Comparison of ENCODE assay signal across 11 cellular contexts in genomic region chr18:21295101-21295500, GRCh38. TPM values are rescaled to one million over a fixed set of nuclear protein-coding genes. Genes with fewer than 3 reads are reported as not detected.
"Had no signal": no experiment of that assay in that cellular context is flagged by ENCODE, and none has a peak within 500 bp of the region (broad histone marks: within the 10 kb centered on the region; RNA-seq: fewer than 3 reads in every experiment).

No MANE protein-coding gene starts in this region.

- ATAC-seq: HCT116, K562 had no signal

- H3K27ac ChIP-seq: GM23248 had no signal

- H3K4me3 ChIP-seq: GM23248, HAP-1, K562 had no signal

- H3K9me3 Mint-ChIP-seq: HFFc6 had no signal

- H3K9me3 ChIP-seq: HAP-1 had no signal

- FAIRE-seq: HTR-8/SVneo, K562 had no signal

- H3K9ac ChIP-seq: GM23248 had no signal

- H3K36me3 ChIP-seq: HAP-1 had no signal

- H2AFZ ChIP-seq: GM23248 had no signal

- H3K27ac Mint-ChIP-seq: HFFc6 had no signal

- DNase-seq: GM23248, GOT3, H7, HFFc6, IMR-90, KG1 had no signal

- H3K4me3 Mint-ChIP-seq: HFFc6 had no signal

RNA-seq across cellular contexts. Expression of gene GREB1L, which starts 53.1 kb away (rescaled TPM):
- total RNA-seq: HT-29, K562 had no signal
